In the genomic region with DNA sequence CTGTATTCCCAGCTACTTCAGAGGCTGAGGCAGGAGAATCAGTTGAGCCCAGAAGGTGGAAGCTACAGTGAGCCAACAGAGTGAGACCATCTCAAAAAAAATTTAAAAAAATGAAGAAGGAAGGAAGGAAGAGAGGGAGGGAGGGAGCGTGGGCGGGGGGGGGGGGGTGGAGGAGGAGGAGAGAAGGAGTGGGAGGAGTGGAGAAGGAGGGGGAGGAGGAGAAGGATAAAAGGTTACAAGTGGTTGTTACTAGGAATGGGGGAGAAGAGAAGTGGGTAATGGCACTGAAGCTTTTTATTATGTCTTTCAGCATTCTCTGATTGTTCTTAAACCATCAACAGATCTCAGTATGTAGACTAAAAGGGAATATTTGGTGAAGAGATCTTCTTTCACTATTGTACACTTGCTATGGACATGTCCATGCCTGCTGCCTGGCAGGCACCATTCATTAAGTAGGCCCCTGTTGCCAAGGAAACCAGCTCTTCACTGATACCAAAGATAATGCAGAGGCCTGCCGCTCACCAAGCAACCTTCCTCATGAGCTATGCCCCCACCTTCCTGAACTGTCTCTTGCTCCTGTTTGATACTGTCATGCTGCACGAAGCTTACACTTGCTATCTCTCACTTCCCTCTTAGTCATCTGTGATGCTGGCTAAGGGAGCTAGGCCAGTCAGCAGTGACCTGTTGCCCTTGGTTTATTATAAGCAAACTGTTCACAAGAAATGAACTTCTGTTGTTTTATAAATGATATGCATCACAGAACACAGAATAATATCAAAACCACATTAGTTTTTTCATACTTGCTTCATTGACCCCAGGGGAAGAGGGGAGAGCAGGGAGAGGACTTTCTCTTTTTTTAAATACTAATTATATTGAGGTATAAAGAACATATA, we compare ENCODE assay signal across 8 cellular contexts. TPM values are rescaled to one million over a fixed set of nuclear protein-coding genes. Genes with fewer than 3 reads are reported as not detected.
DNase-seq lines count a peak whose midpoint lies in the region; ATAC-seq and TF ChIP-seq lines count a peak whose summit lies in the region.

No MANE protein-coding gene starts in this region.

- 31% methylated on average over 4 of the region's 4 CpGs for WGBS in suprapubic skin

- H3K9me3 Mint-ChIP-seq in activated T-helper 17 cell treated with anti-CD3 and anti-CD28 coated beads, Interleukin-2, amount 50 U/mL, for 72 hours: no peaks in the 10 kb centered on the region

- H3K4me1 Mint-ChIP-seq in activated T-helper 17 cell treated with anti-CD3 and anti-CD28 coated beads, Interleukin-2, amount 50 U/mL, for 72 hours: peaks cover 20% of the 10 kb centered on the region

- no peak for TF ChIP-seq POLR2A in suprapubic skin (IDR thresholded peaks at IDR 0.05)

- H3K9me3 ChIP-seq in right atrium auricular region (no peaks in the 10 kb centered on the region), suprapubic skin (no peaks in the 10 kb centered on the region)

- H3K4me3 ChIP-seq in right atrium auricular region (no peak overlapping the region), suprapubic skin (no peak overlapping the region)

- peak overlapping the region; percentile 45 for H3K4me3 Mint-ChIP-seq in activated T-helper 17 cell treated with anti-CD3 and anti-CD28 coated beads, Interleukin-2, amount 50 U/mL, for 72 hours

- ATAC-seq in GM21515 (IDR thresholded peaks at IDR 0.05; ENCODE audit: unreplicated experiment) (peak; percentile 99), HG03571 (IDR thresholded peaks at IDR 0.05; ENCODE audit: unreplicated experiment) (peak; percentile 99)
- ATAC-seq in activated T-helper 17 cell treated with anti-CD3 and anti-CD28 coated beads, Interleukin-2, amount 50 U/mL, for 72 hours (replicated peaks): peak; percentile 100

- TF ChIP-seq CTCF in right atrium auricular region (IDR thresholded peaks at IDR 0.05) (no peak), suprapubic skin (IDR thresholded peaks at IDR 0.05) (no peak)

- H3K36me3 ChIP-seq in right atrium auricular region (no peaks in the 10 kb centered on the region), suprapubic skin (peaks cover 11% of the 10 kb centered on the region)

- H3K27ac Mint-ChIP-seq in activated T-helper 17 cell treated with anti-CD3 and anti-CD28 coated beads, Interleukin-2, amount 50 U/mL, for 72 hours: peak overlapping the region; percentile 67

- TF ChIP-seq EP300 in suprapubic skin (IDR thresholded peaks at IDR 0.05): no peak

- DNase-seq in EL (peak; percentile 81), NCI-H748 treated with DMSO at 0.1 percent for 48 hours (lab: John Stamatoyannopoulos, UW) (peak; percentile 93), right atrium auricular region (ENCODE audit: low spot score) (no peak), suprapubic skin (ENCODE audit: low spot score in 2 of 2) (no peak)
- DNase-seq in stimulated activated CD4-positive, alpha-beta T cell treated with anti-CD3 and anti-CD28 coated beads, Interleukin-15, amount 100 ng/mL, for 24 hours: peak; percentile 54

- H3K36me3 Mint-ChIP-seq in activated T-helper 17 cell treated with anti-CD3 and anti-CD28 coated beads, Interleukin-2, amount 50 U/mL, for 72 hours (ENCODE audit: low read depth): no peaks in the 10 kb centered on the region

- H3K27ac ChIP-seq in right atrium auricular region (peak overlapping the region; percentile 54 to 73), suprapubic skin (no peak overlapping the region)

- no peaks in the 10 kb centered on the region for H3K27me3 ChIP-seq in right atrium auricular region
- no peaks in the 10 kb centered on the region for H3K27me3 ChIP-seq in suprapubic skin

- no peaks in the 10 kb centered on the region for H3K27me3 Mint-ChIP-seq in activated T-helper 17 cell treated with anti-CD3 and anti-CD28 coated beads, Interleukin-2, amount 50 U/mL, for 72 hours

- H3K4me1 ChIP-seq in right atrium auricular region (peaks cover 0 to 10% of the 10 kb centered on the region in 2 donors), suprapubic skin (peaks cover 12% of the 10 kb centered on the region)

RNA-seq across cellular contexts. Expression of a gene that starts 23.1 kb away (rescaled TPM):
- total RNA-seq in activated T-helper 17 cell treated with anti-CD3 and anti-CD28 coated beads, Interleukin-2, amount 50 U/mL, for 72 hours: 10 to 100 TPM; 14.8 to 21.0 TPM
- total RNA-seq in right atrium auricular region (10 to 100 TPM; 10.3 TPM), suprapubic skin (10 to 100 TPM in 2 of 4 donors, 1 to 10 TPM in 2; 5.3 to 24.4 (median 10.0) TPM)

RNA-seq across cellular contexts. Expression of a gene that starts 23.5 kb away (rescaled TPM):
- 10 to 100 TPM; 47.5 to 62.2 TPM for total RNA-seq in activated T-helper 17 cell treated with anti-CD3 and anti-CD28 coated beads, Interleukin-2, amount 50 U/mL, for 72 hours
- 10 to 100 TPM; 36.0 to 37.8 TPM for total RNA-seq in right atrium auricular region
- total RNA-seq in suprapubic skin: 10 to 100 TPM; 17.2 to 34.3 (median 23.1) TPM

RNA-seq across cellular contexts. Expression of a gene that starts 24.9 kb away (rescaled TPM):
- 10 to 100 TPM; 12.3 to 12.8 TPM for total RNA-seq in activated T-helper 17 cell treated with anti-CD3 and anti-CD28 coated beads, Interleukin-2, amount 50 U/mL, for 72 hours
- total RNA-seq in right atrium auricular region (10 to 100 TPM in 1 of 2 donors, 1 to 10 TPM in 1; 5.7 to 10.3 TPM), suprapubic skin (1 to 10 TPM; 2.5 to 4.8 (median 3.7) TPM)

Comparison
In these comparisons a context has a peak if more than half of its experiments do, and no peak if none do; other contexts are left out.
1. DNase-seq: peak in EL (single experiment), NCI-H748 treated with DMSO at 0.1 percent for 48 hours (single experiment) and stimulated activated CD4-positive, alpha-beta T cell treated with anti-CD3 and anti-CD28 coated beads, Interleukin-15, amount 100 ng/mL, for 24 hours (single experiment); none in right atrium auricular region (single experiment) and suprapubic skin (0 of 2).
2. Peak in every context shown above with its lines, with median percentiles within 50 percentile points of each other: ATAC-seq.